Comparison of ENCODE assay signal across 9 cellular contexts in the genomic region with DNA sequence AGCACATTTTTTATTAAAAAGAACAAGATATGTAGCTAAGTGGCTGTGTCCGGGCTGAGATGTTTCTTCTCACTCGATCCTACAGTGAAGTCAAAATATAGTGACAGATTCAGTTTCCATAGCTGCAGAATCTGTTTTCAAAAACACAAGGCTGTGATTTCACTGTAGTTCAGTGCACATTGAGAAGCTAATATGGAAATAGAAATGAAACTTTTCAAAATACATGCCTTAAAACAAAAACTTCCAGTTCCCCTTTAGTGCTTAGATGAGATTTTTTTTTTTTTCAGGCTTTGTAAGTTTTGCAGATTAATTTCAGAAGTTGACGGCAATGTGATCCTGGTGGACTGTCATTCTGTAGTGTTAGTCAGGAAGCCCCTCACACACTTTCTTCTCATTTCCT. TPM values are rescaled to one million over a fixed set of nuclear protein-coding genes. Genes with fewer than 3 reads are reported as not detected.
DNase-seq lines count a peak whose midpoint lies in the region; ATAC-seq lines count a peak whose summit lies in the region.
"Had no signal": no experiment of that assay in that cellular context is flagged by ENCODE, and none has a peak within 500 bp of the region (broad histone marks: within the 10 kb centered on the region; RNA-seq: fewer than 3 reads in every experiment).

No MANE protein-coding gene starts in this region.

- peak overlapping the region; percentile 25 for H3K4me3 ChIP-seq in rectal smooth muscle tissue (ENCODE audit: low read length)

- no peak overlapping the region for H3K9ac ChIP-seq in rectal smooth muscle tissue (ENCODE audit: low read length)

- peaks cover 52% of the 10 kb centered on the region for H3K4me1 ChIP-seq in rectal smooth muscle tissue (ENCODE audit: control insufficient read depth, insufficient read depth, low read length)

- H3K27me3 ChIP-seq in rectal smooth muscle tissue (ENCODE audit: control insufficient read depth, insufficient read depth, low read length): no peaks in the 10 kb centered on the region

- H3K27ac Mint-ChIP-seq in effector memory CD8-positive, alpha-beta T cell: peak overlapping the region; percentile 4 to 32
- no peak overlapping the region for H3K27ac Mint-ChIP-seq in activated CD4-positive, alpha-beta memory T cell treated with anti-CD3 and anti-CD28 coated beads for 36 hours

- H3K36me3 ChIP-seq in rectal smooth muscle tissue (ENCODE audit: control insufficient read depth, insufficient read depth, low read length): no peaks in the 10 kb centered on the region

- peaks cover 16% of the 10 kb centered on the region for H3K36me3 Mint-ChIP-seq in effector memory CD8-positive, alpha-beta T cell (ENCODE audit: insufficient read depth)
- no peaks in the 10 kb centered on the region for H3K36me3 Mint-ChIP-seq in activated CD4-positive, alpha-beta memory T cell treated with anti-CD3 and anti-CD28 coated beads for 36 hours

- ATAC-seq in Right ventricle myocardium inferior (peak; percentile 46), HG03469 (IDR thresholded peaks at IDR 0.05; ENCODE audit: unreplicated experiment) (peak; percentile 78)
- ATAC-seq in effector memory CD8-positive, alpha-beta T cell (replicated peaks): peak; percentile 53

- POLR2A ChIA-PET in activated CD4-positive, alpha-beta memory T cell treated with anti-CD3 and anti-CD28 coated beads for 36 hours (lab: Charles Lee): no interaction called here

- no peaks in the 10 kb centered on the region for H3K9me3 Mint-ChIP-seq in effector memory CD8-positive, alpha-beta T cell
- no peaks in the 10 kb centered on the region for H3K9me3 Mint-ChIP-seq in activated CD4-positive, alpha-beta memory T cell treated with anti-CD3 and anti-CD28 coated beads for 36 hours

- H3K27ac ChIP-seq in rectal smooth muscle tissue (ENCODE audit: low read depth, low read length): peak overlapping the region; percentile 79
- H3K27ac ChIP-seq: C4-2B had no signal

- H3K4me3 Mint-ChIP-seq in effector memory CD8-positive, alpha-beta T cell: no peak overlapping the region
- H3K4me3 Mint-ChIP-seq in activated CD4-positive, alpha-beta memory T cell treated with anti-CD3 and anti-CD28 coated beads for 36 hours: no peak overlapping the region

- CTCF ChIA-PET in activated CD4-positive, alpha-beta memory T cell treated with anti-CD3 and anti-CD28 coated beads for 36 hours (lab: Charles Lee): no interaction called here

- peaks cover 25 to 34% of the 10 kb centered on the region in 2 donors for H3K4me1 Mint-ChIP-seq in effector memory CD8-positive, alpha-beta T cell (ENCODE audit: low read depth in 2 of 2)
- peaks cover 5% of the 10 kb centered on the region for H3K4me1 Mint-ChIP-seq in activated CD4-positive, alpha-beta memory T cell treated with anti-CD3 and anti-CD28 coated beads for 36 hours (ENCODE audit: low read depth)

- intact Hi-C loops in Right ventricle myocardium inferior (cut with DNase I) (no loop called here), cardiac septum (cut with DNase I) (no loop called here)
- intact Hi-C loops in activated CD4-positive, alpha-beta memory T cell treated with anti-CD3 and anti-CD28 coated beads for 36 hours (cut with micrococcal nuclease): no loop called here

- H3K27me3 Mint-ChIP-seq in effector memory CD8-positive, alpha-beta T cell: no peaks in the 10 kb centered on the region
- no peaks in the 10 kb centered on the region for H3K27me3 Mint-ChIP-seq in activated CD4-positive, alpha-beta memory T cell treated with anti-CD3 and anti-CD28 coated beads for 36 hours

- DNase-seq in Right ventricle myocardium inferior (ENCODE audit: missing footprints) (no peak), cardiac septum (ENCODE audit: low spot score) (no peak), NCI-H187 treated with DMSO at 0.1 percent for 48 hours (lab: John Stamatoyannopoulos, UW) (no peak)
- no peak for DNase-seq in effector memory CD8-positive, alpha-beta T cell
- DNase-seq in activated naive CD4-positive, alpha-beta T cell (lab: John Stamatoyannopoulos, UW): no peak
- DNase-seq in activated CD4-positive, alpha-beta memory T cell treated with anti-CD3 and anti-CD28 coated beads for 36 hours: no peak

RNA-seq across cellular contexts. Expression of a gene that starts 23.8 kb away (rescaled TPM):
- 267 TPM for total RNA-seq in Right ventricle myocardium inferior
- 246 TPM for total RNA-seq in cardiac septum
- total RNA-seq in activated CD4-positive, alpha-beta memory T cell treated with anti-CD3 and anti-CD28 coated beads for 36 hours: 10 to 100 TPM; 19.0 to 19.3 TPM

Comparison
In these comparisons a context has a peak if more than half of its experiments do, and no peak if none do; other contexts are left out.
1. RNA of a gene that starts 23.8 kb away (total RNA-seq): 267 TPM in Right ventricle myocardium inferior (single experiment) and 246 TPM in cardiac septum (single experiment); 19.0 to 19.3 TPM in activated CD4-positive, alpha-beta memory T cell treated with anti-CD3 and anti-CD28 coated beads for 36 hours; every median in the first group is over 10 times any median in the second.
2. Peak in every context shown above with its lines, with median percentiles within 50 percentile points of each other: ATAC-seq.